1 cellular context compared by ENCODE assay signal in the genomic region with DNA sequence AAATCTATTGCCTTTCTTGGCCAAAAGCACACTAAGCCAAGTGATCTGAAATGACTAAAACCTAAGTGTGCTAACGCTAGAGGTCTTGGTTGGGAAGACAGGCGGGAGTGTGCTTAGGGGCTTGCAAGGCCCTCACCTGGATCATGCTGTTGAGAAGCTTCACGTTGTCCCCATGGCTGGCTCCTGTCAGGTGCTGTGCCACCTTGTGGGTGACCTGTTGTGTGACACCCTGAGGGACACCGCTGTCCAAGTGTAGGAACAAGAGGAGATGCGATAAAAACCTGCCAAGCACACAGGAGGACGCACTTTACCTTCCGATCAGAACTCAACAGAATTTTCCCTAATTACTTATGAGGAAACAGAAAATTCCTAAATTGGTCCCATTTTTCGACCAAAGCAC.
TF ChIP-seq lines count a peak whose summit lies in the region.

No MANE protein-coding gene starts in this region.

TF ChIP-seq in GM12878, 131 proteins besides CTCF, POLR2A, EP300 and RAD21 (continued from another document):
- TF ChIP-seq ELK1 (IDR thresholded peaks at IDR 0.05; ENCODE audit: low read depth, low read length), result no peak
- TF ChIP-seq BCL11A (IDR thresholded peaks at IDR 0.05; ENCODE audit: low read depth, low read length), result no peak
- TF ChIP-seq, protein P1, sequence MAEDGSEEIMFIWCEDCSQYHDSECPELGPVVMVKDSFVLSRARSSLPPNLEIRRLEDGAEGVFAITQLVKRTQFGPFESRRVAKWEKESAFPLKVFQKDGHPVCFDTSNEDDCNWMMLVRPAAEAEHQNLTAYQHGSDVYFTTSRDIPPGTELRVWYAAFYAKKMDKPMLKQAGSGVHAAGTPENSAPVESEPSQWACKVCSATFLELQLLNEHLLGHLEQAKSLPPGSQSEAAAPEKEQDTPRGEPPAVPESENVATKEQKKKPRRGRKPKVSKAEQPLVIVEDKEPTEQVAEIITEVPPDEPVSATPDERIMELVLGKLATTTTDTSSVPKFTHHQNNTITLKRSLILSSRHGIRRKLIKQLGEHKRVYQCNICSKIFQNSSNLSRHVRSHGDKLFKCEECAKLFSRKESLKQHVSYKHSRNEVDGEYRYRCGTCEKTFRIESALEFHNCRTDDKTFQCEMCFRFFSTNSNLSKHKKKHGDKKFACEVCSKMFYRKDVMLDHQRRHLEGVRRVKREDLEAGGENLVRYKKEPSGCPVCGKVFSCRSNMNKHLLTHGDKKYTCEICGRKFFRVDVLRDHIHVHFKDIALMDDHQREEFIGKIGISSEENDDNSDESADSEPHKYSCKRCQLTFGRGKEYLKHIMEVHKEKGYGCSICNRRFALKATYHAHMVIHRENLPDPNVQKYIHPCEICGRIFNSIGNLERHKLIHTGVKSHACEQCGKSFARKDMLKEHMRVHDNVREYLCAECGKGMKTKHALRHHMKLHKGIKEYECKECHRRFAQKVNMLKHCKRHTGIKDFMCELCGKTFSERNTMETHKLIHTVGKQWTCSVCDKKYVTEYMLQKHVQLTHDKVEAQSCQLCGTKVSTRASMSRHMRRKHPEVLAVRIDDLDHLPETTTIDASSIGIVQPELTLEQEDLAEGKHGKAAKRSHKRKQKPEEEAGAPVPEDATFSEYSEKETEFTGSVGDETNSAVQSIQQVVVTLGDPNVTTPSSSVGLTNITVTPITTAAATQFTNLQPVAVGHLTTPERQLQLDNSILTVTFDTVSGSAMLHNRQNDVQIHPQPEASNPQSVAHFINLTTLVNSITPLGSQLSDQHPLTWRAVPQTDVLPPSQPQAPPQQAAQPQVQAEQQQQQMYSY (CRISPR knock-in tag; IDR thresholded peaks at IDR 0.05), result no peak
- no peak for TF ChIP-seq ZNF207 (IDR thresholded peaks at IDR 0.05; ENCODE audit: borderline replicate concordance)
- no peak for TF ChIP-seq ZNF24 (IDR thresholded peaks at IDR 0.05)
- no peak for TF ChIP-seq CREM (IDR thresholded peaks at IDR 0.05; ENCODE audit: low read depth)
- no peak for TF ChIP-seq IKZF2 (IDR thresholded peaks at IDR 0.05)
- TF ChIP-seq ZZZ3 (IDR thresholded peaks at IDR 0.05; ENCODE audit: control insufficient read depth, insufficient read length, low read depth), result no peak
TF ChIP-seq in GM12878: peak in this region for 0.
